Comparison of ENCODE assay signal across 29 cellular contexts in genomic region chr5:73664796-73665195, GRCh38. TPM values are rescaled to one million over a fixed set of nuclear protein-coding genes. Genes with fewer than 3 reads are reported as not detected.
"Had no signal": no experiment of that assay in that cellular context is flagged by ENCODE, and none has a peak within 500 bp of the region (broad histone marks: within the 10 kb centered on the region; RNA-seq: fewer than 3 reads in every experiment).

No MANE protein-coding gene starts in this region.

- H3K4me3 ChIP-seq: neural progenitor cell, ovary, psoas muscle, skin epidermis, smooth muscle cell, spleen, suprapubic skin, testis, tibial artery, transverse colon, upper lobe of right lung, uterus had no signal

- H3K27ac ChIP-seq: neural progenitor cell, ovary, parathyroid adenoma, psoas muscle, skin epidermis, spleen, tibial artery, transverse colon, upper lobe of right lung, uterus had no signal

- H3K27me3 ChIP-seq: neural progenitor cell, ovary, spleen, suprapubic skin, testis, tibial artery, transverse colon, upper lobe of right lung, uterus had no signal

- H3K4me1 ChIP-seq: neural progenitor cell, parathyroid adenoma, spleen, suprapubic skin, testis, tibial artery, uterus had no signal

- H3K9me3 ChIP-seq: ovary, psoas muscle, spleen, suprapubic skin, testis, tibial artery, transverse colon, upper lobe of right lung, uterus had no signal

- ATAC-seq: natural killer cell; psoas muscle; right cardiac atrium; sciatic nerve; stimulated activated memory B cell treated with anti-CD40 and anti-IgM and Interleukin-4, amounts not matched to agents 10 μg/mL and 1 μg/mL and 100 μg/mL, for 72 hours; stimulated activated naive CD8-positive, alpha-beta T cell treated with anti-CD3 and anti-CD28 coated beads, Interleukin-15, amount 100 ng/mL, for 72 hours; stimulated activated naive CD8-positive, alpha-beta T cell treated with anti-CD3 and anti-CD28 coated beads, Interleukin-15, Interleukin-2, amounts not matched to agents 100 U/mL and 50 U/mL, for 24 hours; upper lobe of right lung had no signal

- H3K4me2 ChIP-seq: neural progenitor cell, smooth muscle cell had no signal

- DNase-seq: natural killer cell; occipital lobe; ovary; posterior cingulate gyrus; psoas muscle; right cardiac atrium; spleen; stimulated activated CD4-positive, alpha-beta T cell treated with anti-CD3 and anti-CD28 coated beads, Interleukin-12 subunit alpha, Interleukin-12 subunit beta, amount 100 ng/mL, for 4 hours; stimulated activated CD4-positive, alpha-beta T cell treated with anti-CD3 and anti-CD28 coated beads, Interleukin-1b, Interleukin-23, amount 100 ng/mL, for 48 hours; stimulated activated CD4-positive, alpha-beta T cell treated with anti-CD3 and anti-CD28 coated beads, Interleukin-4, amount 100 ng/mL, for 1 hour; stimulated activated CD4-positive, alpha-beta T cell treated with anti-CD3 and anti-CD28 coated beads, Interleukin-4, amount 100 ng/mL, for 4 hours; stimulated activated CD8-positive, alpha-beta memory T cell treated with anti-CD3 and anti-CD28 coated beads, Interleukin-4, amount 100 ng/mL, for 48 hours; stimulated activated naive CD4-positive, alpha-beta T cell; stimulated activated naive CD8-positive, alpha-beta T cell treated with anti-CD3 and anti-CD28 coated beads, Interleukin-15, amount 100 ng/mL, for 72 hours; stimulated activated naive CD8-positive, alpha-beta T cell treated with anti-CD3 and anti-CD28 coated beads, Interleukin-15, Interleukin-2, amounts not matched to agents 100 U/mL and 50 U/mL, for 24 hours; substantia nigra; testis; tibial artery; transverse colon; upper lobe of right lung; uterus had no signal

RNA-seq across cellular contexts. Expression of gene ARHGEF28, which starts 38.8 kb away (rescaled TPM):
- polyA plus RNA-seq: neural cell had no signal
